19 cellular contexts compared by ENCODE assay signal in genomic region chr20:11166716-11167115, GRCh38.
DNase-seq lines count a peak whose midpoint lies in the region; ATAC-seq, FAIRE-seq and TF ChIP-seq lines count a peak whose summit lies in the region.
"Had no signal": no experiment of that assay in that cellular context is flagged by ENCODE, and none has a peak within 500 bp of the region (broad histone marks: within the 10 kb centered on the region; RNA-seq: fewer than 3 reads in every experiment).

No MANE protein-coding gene starts in this region.

- H3K9ac ChIP-seq in HepG2 (ENCODE audit: insufficient read depth, low read depth, low read length): no peak overlapping the region
- H3K9ac ChIP-seq: BLaER1 had no signal

- no TSS peak for BruUV-seq in HepG2 (replicated peaks; lab: Mats Ljungman, UMichigan)

- H3K27me3 ChIP-seq in HepG2 (ENCODE audit: control insufficient read depth in 1 of 2, insufficient read depth in 2 of 2, low read length in 2 of 2): no peaks in the 10 kb centered on the region
- H3K27me3 ChIP-seq: BLaER1 had no signal

- DNase-seq in amniotic epithelial cell (ENCODE audit: low read depth): peak; percentile 21
- peak; percentile 32 for DNase-seq in fibroblast of gingiva (ENCODE audit: low read depth)
- peak; percentile 30 for DNase-seq in fibroblast of the aortic adventitia (ENCODE audit: low read depth)
- no peak for DNase-seq in foreskin melanocyte
- no peak for DNase-seq in HepG2 (ENCODE audit: low spot score)
- DNase-seq: Caco-2; CD4-positive, CD25-positive, alpha-beta regulatory T cell; CD8-positive, alpha-beta T cell; DMS153; DND-41; H9 had no signal

- no peak for FAIRE-seq in HepG2 (lab: Jason Lieb, UNC)
- FAIRE-seq: G401.6, GM12892, GM19239 had no signal

- POLR2A ChIA-PET in HepG2 (lab: Yijun Ruan, JAX): no interaction called here

- H3K4me3 ChIP-seq in fibroblast of the aortic adventitia (ENCODE audit: low read depth, low read length): no peak overlapping the region
- no peak overlapping the region for H3K4me3 ChIP-seq in HepG2 (replicated peaks in 1 of 3; ENCODE audit: insufficient read depth in 1 of 3, low read depth in 2 of 3, low read length in 3 of 3)
- H3K4me3 ChIP-seq: BLaER1, GM23338 had no signal

- H3K4me2 ChIP-seq in HepG2 (ENCODE audit: low read depth, low read length): no peak overlapping the region
- H3K4me2 ChIP-seq: BLaER1, GM23338 had no signal

- H3K4me1 ChIP-seq in HepG2 (ENCODE audit: insufficient read depth, low read length): no peaks in the 10 kb centered on the region
- H3K4me1 ChIP-seq: BLaER1, Caco-2 had no signal

- no peak for ATAC-seq in HG02981 (IDR thresholded peaks at IDR 0.05; ENCODE audit: unreplicated experiment)
- no peak for ATAC-seq in HepG2
- ATAC-seq: CD8-positive, alpha-beta T cell; GM23338; HCT116 had no signal

- H3K27ac ChIP-seq in HepG2 (ENCODE audit: extremely low read length, insufficient read depth, low read length): no peak overlapping the region
- H3K27ac ChIP-seq: BLaER1, C4-2B had no signal

- no peak for TF ChIP-seq RAD21 in HepG2 (CRISPR knock-in tag; IDR thresholded peaks at IDR 0.05)

- H3K36me3 ChIP-seq in HepG2 (replicated peaks in 1 of 2; ENCODE audit: control insufficient read depth in 1 of 2, insufficient read depth in 2 of 2, low read length in 2 of 2): no peaks in the 10 kb centered on the region
- H3K36me3 ChIP-seq: BLaER1 had no signal

- TF ChIP-seq EP300 in HepG2 (IDR thresholded peaks at IDR 0.05; ENCODE audit: low read depth in 2 of 2, low read length in 2 of 2): no peak
- TF ChIP-seq EP300 in HepG2 (CRISPR knock-in tag; IDR thresholded peaks at IDR 0.05; ENCODE audit: borderline replicate concordance): no peak

- in situ Hi-C loops in HepG2 (cut with HindIII; ENCODE audit: extremely low pct_ligation_motif_present, low pct_unique_long_range_greater_than_20kb): no loop called here

- no peak for TF ChIP-seq POLR2A in HepG2 (IDR thresholded peaks at IDR 0.05; ENCODE audit: insufficient read depth in 1 of 2, low read depth in 2 of 2, low read length in 2 of 2)

- no peaks in the 10 kb centered on the region for H4K20me1 ChIP-seq in HepG2 (ENCODE audit: insufficient read depth, low read length)
- H4K20me1 ChIP-seq: BLaER1 had no signal

- TF ChIP-seq CTCF in fibroblast of the aortic adventitia (IDR thresholded peaks at IDR 0.05; ENCODE audit: insufficient read depth, low read length): no peak
- TF ChIP-seq CTCF in HepG2 (CRISPR knock-in tag; IDR thresholded peaks at IDR 0.05): no peak

- H3K9me3 ChIP-seq in HepG2 (ENCODE audit: low read length): no peaks in the 10 kb centered on the region
- H3K9me3 ChIP-seq: BLaER1, Caco-2 had no signal

- 1% methylated on average over 2 of the region's 2 CpGs for WGBS in HepG2 (ENCODE audit: low lambda C conversion rate)

- CTCF ChIA-PET in HepG2 (lab: Yijun Ruan, JAX; ENCODE audit: low intra/inter-chr PET ratio, low total read pairs): no interaction called here

- intact Hi-C loops in HepG2 (cut with micrococcal nuclease; ENCODE audit: unreplicated experiment): no loop called here

- no peaks in the 10 kb centered on the region for H3K79me2 ChIP-seq in HepG2 (ENCODE audit: insufficient read depth, low read length)

- no peak overlapping the region for H2AFZ ChIP-seq in HepG2 (ENCODE audit: low read length)
- H2AFZ ChIP-seq: GM23338 had no signal

TF ChIP-seq in HepG2, 621 proteins besides CTCF, POLR2A, EP300 and RAD21:
- TF ChIP-seq MLXIP (CRISPR knock-in tag; IDR thresholded peaks at IDR 0.05; ENCODE audit: borderline replicate concordance) (no peak), SOX6 (IDR thresholded peaks at IDR 0.05) (no peak), SOX6 (CRISPR knock-in tag; IDR thresholded peaks at IDR 0.05) (no peak), PREB (CRISPR knock-in tag; IDR thresholded peaks at IDR 0.05) (no peak), NKX3-1 (CRISPR knock-in tag; IDR thresholded peaks at IDR 0.05) (no peak), RBM39 (IDR thresholded peaks at IDR 0.05; ENCODE audit: low read depth, low read length, poor library complexity, severe bottlenecking) (no peak), ZNF660 (CRISPR knock-in tag; IDR thresholded peaks at IDR 0.05; ENCODE audit: borderline replicate concordance, low read depth) (no peak), GATAD1 (CRISPR knock-in tag; IDR thresholded peaks at IDR 0.05) (no peak), BRF2 (CRISPR knock-in tag; IDR thresholded peaks at IDR 0.05) (no peak), DDIT3 (CRISPR knock-in tag; IDR thresholded peaks at IDR 0.05) (no peak), ZNF205 (CRISPR knock-in tag; IDR thresholded peaks at IDR 0.05) (no peak), GRHL1 (CRISPR knock-in tag; conservative IDR thresholded peaks at IDR 0.05) (no peak), ZNF629 (CRISPR knock-in tag; conservative IDR thresholded peaks at IDR 0.05) (no peak), ZNF414 (CRISPR knock-in tag; IDR thresholded peaks at IDR 0.05) (no peak)

Comparison
In these comparisons a context has a peak if more than half of its experiments do, and no peak if none do; other contexts are left out.
1. DNase-seq: peak in amniotic epithelial cell (single experiment), fibroblast of gingiva (single experiment) and fibroblast of the aortic adventitia (single experiment); none in foreskin melanocyte (single experiment) and HepG2 (single experiment).